ENCODE assay signal across 1 cellular context in genomic region chr20:51412991-51413471, GRCh38.
TF ChIP-seq lines count a peak whose summit lies in the region.

No MANE protein-coding gene starts in this region.

TF ChIP-seq in liver, 16 proteins besides CTCF, POLR2A, EP300 and RAD21 (continued from another document):
- peak; percentile 54 for TF ChIP-seq REST (IDR thresholded peaks at IDR 0.05)
- peak; percentile 65 for TF ChIP-seq ATF3 (IDR thresholded peaks at IDR 0.05)
- TF ChIP-seq GABPA (IDR thresholded peaks at IDR 0.05 in 1 of 2, conservative IDR thresholded peaks at IDR 0.05 in 1 of 2) = no peak
- TF ChIP-seq EGR1 (IDR thresholded peaks at IDR 0.05; ENCODE audit: low read depth in 2 of 2) = peak; percentile 41 to 76
- peak; percentile 83 for TF ChIP-seq NR2F2 (IDR thresholded peaks at IDR 0.05)
- TF ChIP-seq HNF4A (conservative IDR thresholded peaks at IDR 0.05) = peak; percentile 68 to 77
- peak; percentile 58 for TF ChIP-seq ZBTB33 (IDR thresholded peaks at IDR 0.05)
- TF ChIP-seq FOXA1 (IDR thresholded peaks at IDR 0.05) = peak; percentile 24
